ENCODE assay signal across 2 cellular contexts in the genomic region with DNA sequence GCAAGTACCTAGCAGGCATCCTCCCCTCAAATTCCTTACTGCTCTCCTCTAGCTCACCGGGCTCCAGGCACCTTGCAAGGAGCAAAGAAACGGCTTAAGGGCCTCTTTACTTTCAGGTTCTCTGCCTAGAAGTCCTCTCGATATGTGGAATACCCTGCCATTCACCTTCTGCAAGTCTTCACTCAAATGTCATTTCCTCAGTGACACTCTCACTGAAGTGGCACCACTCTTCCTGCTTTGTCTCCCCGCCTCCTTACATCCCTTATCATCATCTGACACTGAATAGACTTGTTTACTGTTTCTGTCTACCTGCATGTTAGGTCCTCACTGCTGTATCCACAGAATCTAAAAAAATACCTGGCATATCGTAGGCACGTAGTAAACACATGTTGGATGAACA.
TF ChIP-seq lines count a peak whose summit lies in the region.

No MANE protein-coding gene starts in this region.

TF ChIP-seq in A549, 52 proteins besides CTCF, POLR2A, EP300 and RAD21:
- no peak for TF ChIP-seq PBX3 (IDR thresholded peaks at IDR 0.05)
- no peak for TF ChIP-seq USF2 (IDR thresholded peaks at IDR 0.05)
- TF ChIP-seq MAX (IDR thresholded peaks at IDR 0.05): no peak
- TF ChIP-seq NFE2L2 (conservative IDR thresholded peaks at IDR 0.05; ENCODE audit: low read length): no peak
- no peak for TF ChIP-seq HEYL (CRISPR knock-in tag; IDR thresholded peaks at IDR 0.05)
- no peak for TF ChIP-seq CBX8 (IDR thresholded peaks at IDR 0.05)
- no peak for TF ChIP-seq HOXB5 (CRISPR knock-in tag; IDR thresholded peaks at IDR 0.05)
- no peak for TF ChIP-seq MAZ (IDR thresholded peaks at IDR 0.05; ENCODE audit: borderline replicate concordance, low read depth, low read length)
- no peak for TF ChIP-seq FOSL2 (IDR thresholded peaks at IDR 0.05)
- TF ChIP-seq FOSL2 (CRISPR knock-in tag; IDR thresholded peaks at IDR 0.05): no peak

TF ChIP-seq in IMR-90, 13 proteins besides CTCF, POLR2A, EP300 and RAD21:
- TF ChIP-seq BHLHE40 (IDR thresholded peaks at IDR 0.05; ENCODE audit: low read depth, low read length) (no peak), NFE2L2 (IDR thresholded peaks at IDR 0.05; ENCODE audit: low read depth, low read length) (no peak), CHD1 (IDR thresholded peaks at IDR 0.05; ENCODE audit: low read depth, low read length) (no peak), RFX5 (IDR thresholded peaks at IDR 0.05; ENCODE audit: low read depth, low read length) (no peak), MXI1 (IDR thresholded peaks at IDR 0.05; ENCODE audit: borderline replicate concordance, low read depth, low read length) (no peak), MAZ (IDR thresholded peaks at IDR 0.05; ENCODE audit: borderline replicate concordance, low read depth, low read length) (no peak), FOS (IDR thresholded peaks at IDR 0.05; ENCODE audit: low read depth, low read length) (no peak), SMC3 (IDR thresholded peaks at IDR 0.05; ENCODE audit: low read depth, low read length) (no peak), USF2 (IDR thresholded peaks at IDR 0.05; ENCODE audit: low read depth, low read length) (no peak), MAFK (IDR thresholded peaks at IDR 0.05; ENCODE audit: low read depth, low read length) (no peak), CEBPB (IDR thresholded peaks at IDR 0.05; ENCODE audit: low read depth, low read length) (no peak), RCOR1 (IDR thresholded peaks at IDR 0.05; ENCODE audit: insufficient replicate concordance, low read length) (no peak)
- TF ChIP-seq, protein P1, sequence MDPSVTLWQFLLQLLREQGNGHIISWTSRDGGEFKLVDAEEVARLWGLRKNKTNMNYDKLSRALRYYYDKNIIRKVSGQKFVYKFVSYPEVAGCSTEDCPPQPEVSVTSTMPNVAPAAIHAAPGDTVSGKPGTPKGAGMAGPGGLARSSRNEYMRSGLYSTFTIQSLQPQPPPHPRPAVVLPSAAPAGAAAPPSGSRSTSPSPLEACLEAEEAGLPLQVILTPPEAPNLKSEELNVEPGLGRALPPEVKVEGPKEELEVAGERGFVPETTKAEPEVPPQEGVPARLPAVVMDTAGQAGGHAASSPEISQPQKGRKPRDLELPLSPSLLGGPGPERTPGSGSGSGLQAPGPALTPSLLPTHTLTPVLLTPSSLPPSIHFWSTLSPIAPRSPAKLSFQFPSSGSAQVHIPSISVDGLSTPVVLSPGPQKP (IDR thresholded peaks at IDR 0.05; ENCODE audit: borderline replicate concordance, low read depth, low read length): no peak
